ENCODE assay signal across 22 cellular contexts in genomic region chrX:10813761-10814160, GRCh38.
DNase-seq lines count a peak whose midpoint lies in the region; ATAC-seq, FAIRE-seq and TF ChIP-seq lines count a peak whose summit lies in the region.
"Had no signal": no experiment of that assay in that cellular context is flagged by ENCODE, and none has a peak within 500 bp of the region (broad histone marks: within the 10 kb centered on the region; RNA-seq: fewer than 3 reads in every experiment).

No MANE protein-coding gene starts in this region.

- H3K27ac ChIP-seq in A549 (no peak overlapping the region), IMR-90 (ENCODE audit: insufficient read depth, low read length) (no peak overlapping the region), kidney (ENCODE audit: low read depth in 2 of 2, low read length in 2 of 2) (no peak overlapping the region)
- H3K27ac ChIP-seq: BLaER1, C4-2B, GM23248 had no signal

- no peak for TF ChIP-seq EP300 in A549 (IDR thresholded peaks at IDR 0.05)

- H3K56ac ChIP-seq in IMR-90 (ENCODE audit: extremely low read depth, insufficient read depth, low read length) = no peak overlapping the region

- TF ChIP-seq POLR2A in A549 (IDR thresholded peaks at IDR 0.05; ENCODE audit: low read length) = no peak
- no peak for TF ChIP-seq POLR2A in IMR-90 (IDR thresholded peaks at IDR 0.05; ENCODE audit: low read depth, low read length)

- no peak overlapping the region for H2BK15ac ChIP-seq in IMR-90 (ENCODE audit: low read depth, low read length)

- no peaks in the 10 kb centered on the region for H3K79me1 ChIP-seq in IMR-90 (ENCODE audit: low read depth in 1 of 2, low read length in 2 of 2)

- H3K9ac ChIP-seq in IMR-90 (ENCODE audit: low read depth, low read length) (no peak overlapping the region), kidney (ENCODE audit: low read length in 2 of 2) (no peak overlapping the region)
- H3K9ac ChIP-seq: BLaER1, GM23248 had no signal

- no peaks in the 10 kb centered on the region for H3K27me3 ChIP-seq in IMR-90 (ENCODE audit: control insufficient read depth, insufficient read depth, low read length)

- H3K4me1 ChIP-seq in A549 = no peaks in the 10 kb centered on the region
- H3K4me1 ChIP-seq in IMR-90 (ENCODE audit: control insufficient read depth, insufficient read depth, low read length) = no peaks in the 10 kb centered on the region
- no peaks in the 10 kb centered on the region for H3K4me1 ChIP-seq in kidney (ENCODE audit: control insufficient read depth in 1 of 2, insufficient read depth in 1 of 2, low read depth in 1 of 2, low read length in 2 of 2)
- H3K4me1 ChIP-seq: BLaER1, Caco-2 had no signal

- intact Hi-C loops in IMR-90 (cut with micrococcal nuclease) (no loop called here), kidney (cut with DNase I) (no loop called here)

- no peak for ATAC-seq in A549
- no peak for ATAC-seq in IMR-90 (ENCODE audit: low read depth)
- ATAC-seq: CD8-positive, alpha-beta T cell; GM12878 had no signal

- H2AFZ ChIP-seq in IMR-90 (replicated peaks; ENCODE audit: low read length, poor library complexity) = no peak overlapping the region
- H2AFZ ChIP-seq: GM23248 had no signal

- no peaks in the 10 kb centered on the region for H4K20me1 ChIP-seq in IMR-90 (ENCODE audit: insufficient read depth, low read length)
- H4K20me1 ChIP-seq: BLaER1 had no signal

- no peak overlapping the region for H3K18ac ChIP-seq in IMR-90 (ENCODE audit: low read depth, low read length)

- no peak overlapping the region for H3K14ac ChIP-seq in IMR-90 (replicated peaks; ENCODE audit: low read depth, low read length)

- H3K9me3 ChIP-seq in A549 (no peaks in the 10 kb centered on the region), IMR-90 (ENCODE audit: control insufficient read depth, insufficient read depth, low read length) (no peaks in the 10 kb centered on the region), kidney (ENCODE audit: control insufficient read depth in 1 of 2, low read length in 2 of 2) (no peaks in the 10 kb centered on the region)
- H3K9me3 ChIP-seq: BLaER1, Caco-2 had no signal

- POLR2A ChIA-PET in A549 (lab: Yijun Ruan, JAX) = no interaction called here
- POLR2A ChIA-PET in IMR-90 (lab: Charles Lee; ENCODE audit: unreplicated experiment) = no interaction called here

- H3K36me3 ChIP-seq in IMR-90 (ENCODE audit: control insufficient read depth, insufficient read depth, low read length) (no peaks in the 10 kb centered on the region), kidney (ENCODE audit: control insufficient read depth in 1 of 2, insufficient read depth in 2 of 2, low read length in 2 of 2) (no peaks in the 10 kb centered on the region)
- H3K36me3 ChIP-seq: BLaER1 had no signal

- BruUV-seq in IMR-90 (replicated peaks; lab: Mats Ljungman, UMichigan) = no TSS peak

- H3K4ac ChIP-seq in IMR-90 (ENCODE audit: low read depth, low read length) = no peak overlapping the region

- 88% methylated on average over 2 of the region's 2 CpGs for WGBS in A549 (ENCODE audit: missing lambda C conversion rate)
- no CpG with 5 or more reads among the region's 2 CpGs for WGBS in IMR-90 (ENCODE audit: extremely low coverage in 2 of 2, insufficient read length in 1 of 2), 2 experiments

- TF ChIP-seq CTCF in A549 (IDR thresholded peaks at IDR 0.05) (no peak), IMR-90 (conservative IDR thresholded peaks at IDR 0.05; ENCODE audit: low read depth, low read length) (no peak), choroid plexus epithelial cell (conservative IDR thresholded peaks at IDR 0.05; ENCODE audit: low read depth, low read length) (no peak), kidney (IDR thresholded peaks at IDR 0.05; ENCODE audit: borderline replicate concordance, extremely low read depth, insufficient read depth) (no peak)

- H3K4me2 ChIP-seq in A549 (no peak overlapping the region), IMR-90 (ENCODE audit: low read depth, low read length) (no peak overlapping the region)
- H3K4me2 ChIP-seq: BLaER1 had no signal

- no peak overlapping the region for H4K91ac ChIP-seq in IMR-90 (ENCODE audit: insufficient read depth, low read depth, low read length)

- no peak overlapping the region for H2BK20ac ChIP-seq in IMR-90 (ENCODE audit: low read depth, low read length)

- no peak overlapping the region for H2AK5ac ChIP-seq in IMR-90 (ENCODE audit: low read depth, low read length)

- no peak overlapping the region for H2BK120ac ChIP-seq in IMR-90 (ENCODE audit: low read depth, low read length)

- dilution Hi-C loops in IMR-90 (cut with HindIII; ENCODE audit: low sequenced_read_pairs, unreplicated experiment) = no loop called here

- no peak overlapping the region for H2BK5ac ChIP-seq in IMR-90 (ENCODE audit: low read depth, low read length, poor library complexity, severe bottlenecking)

- FAIRE-seq in A549 (lab: Jason Lieb, UNC) (peak; percentile 36), kidney (lab: Jason Lieb, UNC) (peak; percentile 13)
- FAIRE-seq: GM12878, GM18507 had no signal

- DNase-seq in A549 (ENCODE audit: low read depth in 1 of 2, low spot score in 1 of 2) (no peak), IMR-90 (no peak), choroid plexus epithelial cell (ENCODE audit: low read depth) (peak; percentile 5), kidney (no peak), DMS153 treated with DMSO at 0.1 percent for 48 hours (lab: John Stamatoyannopoulos, UW; ENCODE audit: unreplicated experiment) (no peak), NCI-H774 (lab: John Stamatoyannopoulos, UW) (no peak), GM19240 (ENCODE audit: insufficient read length, low spot score) (no peak), KG1 (lab: John Stamatoyannopoulos, UW) (no peak)
- DNase-seq: Caco-2; CD4-positive, CD25-positive, alpha-beta regulatory T cell; CD8-positive, alpha-beta T cell; DMS153; DMS79; EL; GDM1; GM23248; H7; HCEC 1CT had no signal

- H4K8ac ChIP-seq in IMR-90 (ENCODE audit: low read depth in 2 of 2, low read length in 2 of 2) = no peak overlapping the region

- in situ Hi-C loops in IMR-90 (cut with MboI; ENCODE audit: low sequenced_read_pairs) = no loop called here

- H3K9me1 ChIP-seq in IMR-90 (ENCODE audit: insufficient read depth, low read length) = no peaks in the 10 kb centered on the region

- no peak overlapping the region for H3K23ac ChIP-seq in IMR-90 (ENCODE audit: low read depth, low read length)

- H2AK9ac ChIP-seq in IMR-90 (replicated peaks; ENCODE audit: low read depth, low read length, poor library complexity) = no peak overlapping the region

- H4K5ac ChIP-seq in IMR-90 (ENCODE audit: low read depth, low read length) = no peak overlapping the region

- H3K4me3 ChIP-seq in A549 (no peak overlapping the region), IMR-90 (ENCODE audit: insufficient read depth, low read depth, low read length) (no peak overlapping the region), choroid plexus epithelial cell (ENCODE audit: low read depth, low read length) (no peak overlapping the region), kidney (ENCODE audit: low read length in 2 of 2) (no peak overlapping the region)
- H3K4me3 ChIP-seq: BLaER1, GM12878, GM23248 had no signal

- no peak for TF ChIP-seq RAD21 in A549 (conservative IDR thresholded peaks at IDR 0.05 in 1 of 2, IDR thresholded peaks at IDR 0.05 in 1 of 2)
- no peak for TF ChIP-seq RAD21 in IMR-90 (IDR thresholded peaks at IDR 0.05; ENCODE audit: low read length)

- CTCF ChIA-PET in A549 (lab: Yijun Ruan, JAX) = no interaction called here
- CTCF ChIA-PET in IMR-90 (lab: Yijun Ruan, JAX) = no interaction called here

TF ChIP-seq in A549, 52 proteins besides CTCF, POLR2A, EP300 and RAD21:
- no peak for TF ChIP-seq CBX2 (IDR thresholded peaks at IDR 0.05; ENCODE audit: borderline replicate concordance, low read depth)
- no peak for TF ChIP-seq BCL3 (IDR thresholded peaks at IDR 0.05)
- TF ChIP-seq HDAC2 (IDR thresholded peaks at IDR 0.05) = no peak
- no peak for TF ChIP-seq RARB (CRISPR knock-in tag; IDR thresholded peaks at IDR 0.05)
- no peak for TF ChIP-seq ZC3H11A (IDR thresholded peaks at IDR 0.05)

TF ChIP-seq in IMR-90, 13 proteins besides CTCF, POLR2A, EP300 and RAD21:
- TF ChIP-seq CHD1 (IDR thresholded peaks at IDR 0.05; ENCODE audit: low read depth, low read length) (no peak), CEBPB (IDR thresholded peaks at IDR 0.05; ENCODE audit: low read depth, low read length) (0 out of 2 replicates have a peak, but pooled peaks have one; percentile 8)
